Comparison of ENCODE assay signal across 18 cellular contexts in genomic region chr11:58796333-58797049, GRCh38. TPM values are rescaled to one million over a fixed set of nuclear protein-coding genes. Genes with fewer than 3 reads are reported as not detected.
DNase-seq lines count a peak whose midpoint lies in the region; ATAC-seq and TF ChIP-seq lines count a peak whose summit lies in the region.
"Had no signal": no experiment of that assay in that cellular context is flagged by ENCODE, and none has a peak within 500 bp of the region (broad histone marks: within the 10 kb centered on the region; RNA-seq: fewer than 3 reads in every experiment).

No MANE protein-coding gene starts in this region.

- H2AFZ ChIP-seq in H9 (ENCODE audit: low read length): peak overlapping the region; percentile 23

- no peak overlapping the region for H3T11ph ChIP-seq in H9 (ENCODE audit: low read length)

- no peak overlapping the region for H3K4me2 ChIP-seq in H9 (ENCODE audit: insufficient read depth, insufficient read length, low read length)

- POLR2A ChIA-PET in activated CD8-positive, alpha-beta T cell treated with anti-CD3 and anti-CD28 coated beads, Interleukin-2, amount 10 ng/mL, durations not matched to agents 7 days and 5 days (lab: Charles Lee): no interaction called here

- H4K8ac ChIP-seq in H9 (replicated peaks; ENCODE audit: insufficient read length, low read depth, low read length): no peak overlapping the region

- H3K4me1 Mint-ChIP-seq in Calu3 (ENCODE audit: low read depth, unreplicated experiment) (peaks cover 9% of the 10 kb centered on the region), H9 (no peaks in the 10 kb centered on the region)
- H3K4me1 Mint-ChIP-seq in activated CD8-positive, alpha-beta T cell treated with anti-CD3 and anti-CD28 coated beads, Interleukin-2, amount 10 ng/mL, durations not matched to agents 7 days and 5 days (ENCODE audit: low read depth): no peaks in the 10 kb centered on the region
- H3K4me1 Mint-ChIP-seq: memory B cell, neural crest cell had no signal

- no peak overlapping the region for H2BK15ac ChIP-seq in H9 (ENCODE audit: low read depth, low read length)

- H2BK5ac ChIP-seq in H9 (ENCODE audit: insufficient read length, low read length): no peak overlapping the region

- H4K91ac ChIP-seq in H9 (ENCODE audit: insufficient read length, low read depth, low read length): no peak overlapping the region

- no peaks in the 10 kb centered on the region for H4K20me1 ChIP-seq in H9 (ENCODE audit: control insufficient read depth, insufficient read depth, insufficient read length)

- H3K14ac ChIP-seq in H9 (ENCODE audit: insufficient read depth, low read length): no peak overlapping the region

- TF ChIP-seq CTCF in Calu3 (IDR thresholded peaks at IDR 0.05; ENCODE audit: unreplicated experiment): no peak
- TF ChIP-seq CTCF in H9 (conservative IDR thresholded peaks at IDR 0.05): no peak

- no peaks in the 10 kb centered on the region for H3K79me1 ChIP-seq in H9 (ENCODE audit: insufficient read depth, low read depth, low read length, poor library complexity, severe bottlenecking)

- H3K36me3 Mint-ChIP-seq in Calu3 (ENCODE audit: insufficient read depth, unreplicated experiment) (peaks cover 4% of the 10 kb centered on the region), H9 (ENCODE audit: insufficient read depth in 1 of 3, low read depth in 3 of 3) (peaks cover 0 to 27% (median 4%) of the 10 kb centered on the region in 3 experiments; a peak in 5 of 7 replicates)
- H3K36me3 Mint-ChIP-seq in activated CD8-positive, alpha-beta T cell treated with anti-CD3 and anti-CD28 coated beads, Interleukin-2, amount 10 ng/mL, durations not matched to agents 7 days and 5 days (ENCODE audit: low read depth): no peaks in the 10 kb centered on the region
- H3K36me3 Mint-ChIP-seq: memory B cell had no signal

- H3K27me3 ChIP-seq in H9 (ENCODE audit: insufficient read depth, low read length): no peaks in the 10 kb centered on the region
- H3K27me3 ChIP-seq: BE2C, right atrium auricular region, suprapubic skin had no signal

- WGBS in H9 (ENCODE audit: extremely low coverage, insufficient read length, low lambda C conversion rate): no CpG with 5 or more reads among the region's 12 CpGs

- H3K27ac Mint-ChIP-seq in Calu3 (ENCODE audit: unreplicated experiment) (no peak overlapping the region), H9 (no peak overlapping the region)
- H3K27ac Mint-ChIP-seq in activated CD8-positive, alpha-beta T cell treated with anti-CD3 and anti-CD28 coated beads, Interleukin-2, amount 10 ng/mL, durations not matched to agents 7 days and 5 days: no peak overlapping the region
- H3K27ac Mint-ChIP-seq: memory B cell had no signal

- H3K9ac ChIP-seq in H9 (ENCODE audit: extremely low read depth, insufficient read length, low read length): no peak overlapping the region

- H2BK120ac ChIP-seq in H9 (ENCODE audit: low read depth, low read length, poor library complexity, severe bottlenecking): no peak overlapping the region

- no peak overlapping the region for H4K5ac ChIP-seq in H9 (ENCODE audit: insufficient read length, low read depth, low read length)

- no peak overlapping the region for H3K27ac ChIP-seq in H9 (ENCODE audit: insufficient read length, low read depth, low read length)
- H3K27ac ChIP-seq: right atrium auricular region, suprapubic skin had no signal

- no peak overlapping the region for H2BK12ac ChIP-seq in H9 (ENCODE audit: insufficient read length, low read depth, low read length)

- no peaks in the 10 kb centered on the region for H3K79me2 ChIP-seq in H9 (ENCODE audit: insufficient read depth, low read length)

- H3K4me1 ChIP-seq in H9 (ENCODE audit: insufficient read depth, low read length): no peaks in the 10 kb centered on the region
- H3K4me1 ChIP-seq: BE2C, right atrium auricular region, suprapubic skin had no signal

- no peak overlapping the region for H2AK5ac ChIP-seq in H9 (ENCODE audit: insufficient read length, low read length)

- H3K9me3 ChIP-seq in H9 (ENCODE audit: control insufficient read depth, low read depth, low read length): no peaks in the 10 kb centered on the region
- H3K9me3 ChIP-seq: BE2C, right atrium auricular region, suprapubic skin had no signal

- no TSS peak for BruUV-seq in Calu3 (replicated peaks; lab: Mats Ljungman, UMichigan)

- no peak overlapping the region for H3K4me3 Mint-ChIP-seq in Calu3 (ENCODE audit: low read depth, unreplicated experiment)
- no peak overlapping the region for H3K4me3 Mint-ChIP-seq in H9
- H3K4me3 Mint-ChIP-seq in activated CD8-positive, alpha-beta T cell treated with anti-CD3 and anti-CD28 coated beads, Interleukin-2, amount 10 ng/mL, durations not matched to agents 7 days and 5 days: no peak overlapping the region
- H3K4me3 Mint-ChIP-seq: memory B cell, neural crest cell had no signal

- H3K23me2 ChIP-seq in H9 (ENCODE audit: insufficient read length, low read depth, low read length, poor library complexity, severe bottlenecking): peaks cover 3% of the 10 kb centered on the region

- peak; percentile 28 for DNase-seq in Calu3
- no peak for DNase-seq in H9
- DNase-seq in astrocyte of the hippocampus (ENCODE audit: low read depth, low spot score): peak; percentile 8
- peak; percentile 70 for DNase-seq in mucosa of gallbladder (ENCODE audit: low spot score)
- DNase-seq in activated CD8-positive, alpha-beta T cell treated with anti-CD3 and anti-CD28 coated beads, Interleukin-2, amount 10 ng/mL, durations not matched to agents 7 days and 5 days: no peak
- DNase-seq in dermis blood vessel endothelial cell: no peak
- DNase-seq: activated CD4-positive, alpha-beta T cell treated with anti-CD3 and anti-CD28 coated beads for 1 hour; activated CD8-positive, alpha-beta memory T cell treated with anti-CD3 and anti-CD28 coated beads, Interleukin-2, amount 50 U/mL, for 4 hours; activated naive CD4-positive, alpha-beta T cell treated with Interleukin-2 at 50 U/mL for 16 hours; BE2C; MV-4-11; Right ventricle myocardium superior; T-helper 2 cell had no signal

- H3K4ac ChIP-seq in H9 (ENCODE audit: low read depth, low read length): no peak overlapping the region

- H3K9me3 Mint-ChIP-seq in Calu3 (ENCODE audit: low read depth, unreplicated experiment): no peaks in the 10 kb centered on the region
- peaks cover 67 to 78% of the 10 kb centered on the region in 2 experiments for H3K9me3 Mint-ChIP-seq in H9
- H3K9me3 Mint-ChIP-seq in activated CD8-positive, alpha-beta T cell treated with anti-CD3 and anti-CD28 coated beads, Interleukin-2, amount 10 ng/mL, durations not matched to agents 7 days and 5 days (ENCODE audit: insufficient read depth): peaks cover 8% of the 10 kb centered on the region

- H3K27me3 Mint-ChIP-seq in Calu3 (ENCODE audit: unreplicated experiment) (peaks cover 15% of the 10 kb centered on the region), H9 (ENCODE audit: low read depth) (peaks cover 3% of the 10 kb centered on the region; the same call in 1 of the 2 replicates)
- peaks cover 14% of the 10 kb centered on the region for H3K27me3 Mint-ChIP-seq in activated CD8-positive, alpha-beta T cell treated with anti-CD3 and anti-CD28 coated beads, Interleukin-2, amount 10 ng/mL, durations not matched to agents 7 days and 5 days (ENCODE audit: low read depth)

- CTCF ChIA-PET in Calu3 (lab: Charles Lee): interaction anchor here (0.7 to 1.0 kb wide), 2 partner anchors 262 to 430 kb away, joined by 3 to 4 read pairs; no protein-coding TSS in a partner anchor
- CTCF ChIA-PET in activated CD8-positive, alpha-beta T cell treated with anti-CD3 and anti-CD28 coated beads, Interleukin-2, amount 10 ng/mL, durations not matched to agents 7 days and 5 days (lab: Charles Lee): interaction anchor here (0.6 to 3.0 kb wide), 2 partner anchors 8 to 121 kb away, joined by 3 to 10 read pairs; no protein-coding TSS in a partner anchor

- intact Hi-C loops in Calu3 (cut with micrococcal nuclease; ENCODE audit: unreplicated experiment): no loop called here

- no peak overlapping the region for H3K56ac ChIP-seq in H9 (ENCODE audit: insufficient read length, low read depth, low read length)

- H3K18ac ChIP-seq in H9 (ENCODE audit: insufficient read length, low read depth, low read length): no peak overlapping the region

- no peak for ATAC-seq in HG03460 (IDR thresholded peaks at IDR 0.05; ENCODE audit: unreplicated experiment)
- no peak for ATAC-seq in activated CD8-positive, alpha-beta T cell treated with anti-CD3 and anti-CD28 coated beads, Interleukin-2, amount 10 ng/mL, durations not matched to agents 7 days and 5 days

- H3K23ac ChIP-seq in H9 (ENCODE audit: insufficient read length, low read depth, low read length): no peak overlapping the region

- H2BK20ac ChIP-seq in H9 (ENCODE audit: low read depth, low read length, poor library complexity, severe bottlenecking): no peak overlapping the region

RNA-seq across cellular contexts. Expression of gene GLYATL2, which starts 48.0 kb away (rescaled TPM):
- total RNA-seq in Calu3 (2022): 0.91 and 1.3 TPM in 2 replicates
- total RNA-seq in H9 (2021): not detected in 2 replicates
- total RNA-seq in mucosa of gallbladder: 19.0 TPM
- not detected for total RNA-seq in activated CD8-positive, alpha-beta T cell treated with anti-CD3 and anti-CD28 coated beads, Interleukin-2, amount 10 ng/mL, durations not matched to agents 7 days and 5 days
- total RNA-seq in dermis blood vessel endothelial cell: 0.09 TPM in 1 of 2 replicates, not detected in the other
- total RNA-seq: Right ventricle myocardium superior had no signal

Comparison
In these comparisons a context has a peak if more than half of its experiments do, and no peak if none do; other contexts are left out.
1. DNase-seq: peak in Calu3 (single experiment), astrocyte of the hippocampus (single experiment) and mucosa of gallbladder (single experiment); none in H9 (single experiment), activated CD8-positive, alpha-beta T cell treated with anti-CD3 and anti-CD28 coated beads, Interleukin-2, amount 10 ng/mL, durations not matched to agents 7 days and 5 days (single experiment) and dermis blood vessel endothelial cell (single experiment).